Comparison of ENCODE assay signal across 8 cellular contexts in the genomic region with DNA sequence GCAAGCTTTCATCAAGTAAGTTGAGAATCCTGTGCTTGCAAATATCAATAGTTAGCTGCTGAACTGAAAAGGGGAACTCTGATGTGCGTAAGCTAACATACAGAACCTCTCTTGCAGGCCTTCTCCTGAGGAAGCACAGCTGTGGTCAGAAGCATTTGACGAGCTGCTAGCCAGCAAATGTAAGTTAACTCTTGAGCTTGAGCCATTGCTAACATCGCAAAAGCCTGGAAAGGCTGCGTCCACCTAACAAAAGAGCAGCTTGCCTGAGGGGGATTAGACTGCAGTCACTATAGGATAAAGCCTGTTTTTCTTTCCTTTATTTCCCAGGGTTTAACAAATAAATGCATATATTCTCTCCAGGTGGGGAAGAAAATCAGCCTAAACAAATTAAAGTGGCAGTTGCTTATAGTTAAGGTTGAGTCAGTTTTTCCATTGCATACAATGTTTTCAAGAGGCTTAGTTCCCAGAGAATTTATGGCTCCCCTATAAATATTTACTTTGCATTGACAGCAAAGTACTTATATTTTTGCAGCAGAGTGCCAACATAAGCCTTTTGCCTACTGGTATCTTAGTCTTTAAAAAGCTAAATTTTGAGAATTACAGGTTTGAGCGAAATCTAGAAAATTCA. TPM values are rescaled to one million over a fixed set of nuclear protein-coding genes. Genes with fewer than 3 reads are reported as not detected.
DNase-seq lines count a peak whose midpoint lies in the region; ATAC-seq and TF ChIP-seq lines count a peak whose summit lies in the region.

No MANE protein-coding gene starts in this region.

- H3K27ac ChIP-seq in CD8-positive, alpha-beta memory T cell (ENCODE audit: low read depth, low read length): no peak overlapping the region
- no peak overlapping the region for H3K27ac ChIP-seq in PC-9

- peaks cover 0 to 6% of the 10 kb centered on the region in 2 donors for H3K27me3 Mint-ChIP-seq in CD8-positive, alpha-beta memory T cell
- no peaks in the 10 kb centered on the region for H3K27me3 Mint-ChIP-seq in dendritic cell treated with granulocyte-macrophage colony-stimulating factor and Interleukin-4, amounts not matched to agents 40 ng/mL and 50 ng/mL, for 4 days
- no peaks in the 10 kb centered on the region for H3K27me3 Mint-ChIP-seq in natural killer cell (ENCODE audit: low read depth in 2 of 2)

- CTCF ChIA-PET in CD8-positive, alpha-beta memory T cell (lab: Charles Lee): interaction anchor here (0.6 to 2.0 kb wide), 2 partner anchors 209 to 313 kb away, joined by 3 to 7 read pairs; no protein-coding TSS in a partner anchor
- CTCF ChIA-PET in PC-9 (lab: Charles Lee): no interaction called here

- H3K27ac Mint-ChIP-seq in CD8-positive, alpha-beta memory T cell: peak overlapping the region in 2 of 8 donors; percentile 64 to 98
- peak overlapping the region; percentile 90 for H3K27ac Mint-ChIP-seq in dendritic cell treated with granulocyte-macrophage colony-stimulating factor and Interleukin-4, amounts not matched to agents 40 ng/mL and 50 ng/mL, for 4 days
- peak overlapping the region in 1 of 2 donors; percentile 99 for H3K27ac Mint-ChIP-seq in natural killer cell

- ATAC-seq in GM21576 (IDR thresholded peaks at IDR 0.05; ENCODE audit: unreplicated experiment) (peak; percentile 24), natural killer cell (no peak), HG03439 (IDR thresholded peaks at IDR 0.05; ENCODE audit: unreplicated experiment) (no peak)

- H3K9me2 ChIP-seq in PC-9 (ENCODE audit: insufficient read depth): no peaks in the 10 kb centered on the region

- no peak overlapping the region for H3K4me2 ChIP-seq in PC-9

- H2AFZ ChIP-seq in PC-9: no peak overlapping the region

- DNase-seq in CD8-positive, alpha-beta memory T cell: no peak
- peak; percentile 89 for DNase-seq in NOMO-1 treated with DMSO at 0.1 percent for 48 hours (lab: John Stamatoyannopoulos, UW; ENCODE audit: unreplicated experiment)
- DNase-seq in natural killer cell: no peak
- no peak for DNase-seq in PC-9
- DNase-seq in occipital lobe (lab: John Stamatoyannopoulos, UW): no peak

- TF ChIP-seq CTCF in natural killer cell (IDR thresholded peaks at IDR 0.05): no peak
- no peak for TF ChIP-seq CTCF in PC-9 (conservative IDR thresholded peaks at IDR 0.05)

- intact Hi-C loops in dendritic cell treated with granulocyte-macrophage colony-stimulating factor and Interleukin-4, amounts not matched to agents 40 ng/mL and 50 ng/mL, for 4 days (cut with micrococcal nuclease): loop anchor here (1.0 to 10.0 kb wide), 3 partner anchors 64 to 297 kb away; a partner anchor contains a TSS
- intact Hi-C loops in natural killer cell (cut with micrococcal nuclease) (no loop called here), PC-9 (cut with micrococcal nuclease; ENCODE audit: unreplicated experiment) (no loop called here)

- peaks cover 39 to 56% (median 44%) of the 10 kb centered on the region in 3 donors for H3K4me1 Mint-ChIP-seq in CD8-positive, alpha-beta memory T cell
- H3K4me1 Mint-ChIP-seq in dendritic cell treated with granulocyte-macrophage colony-stimulating factor and Interleukin-4, amounts not matched to agents 40 ng/mL and 50 ng/mL, for 4 days (ENCODE audit: low read depth): peaks cover 52% of the 10 kb centered on the region
- H3K4me1 Mint-ChIP-seq in natural killer cell: peaks cover 36 to 39% of the 10 kb centered on the region in 2 donors

- H4K20me1 ChIP-seq in PC-9 (ENCODE audit: insufficient read depth): no peaks in the 10 kb centered on the region

- peak overlapping the region; percentile 92 to 99 (median 98) for H3K4me3 Mint-ChIP-seq in CD8-positive, alpha-beta memory T cell
- peak overlapping the region; percentile 93 for H3K4me3 Mint-ChIP-seq in dendritic cell treated with granulocyte-macrophage colony-stimulating factor and Interleukin-4, amounts not matched to agents 40 ng/mL and 50 ng/mL, for 4 days
- peak overlapping the region; percentile 100 for H3K4me3 Mint-ChIP-seq in natural killer cell

- H3K4me3 ChIP-seq in CD8-positive, alpha-beta memory T cell (ENCODE audit: low read length): no peak overlapping the region
- no peak overlapping the region for H3K4me3 ChIP-seq in PC-9

- H3K36me3 ChIP-seq in CD8-positive, alpha-beta memory T cell (ENCODE audit: insufficient read depth, low read length): no peaks in the 10 kb centered on the region
- H3K36me3 ChIP-seq in PC-9 (ENCODE audit: low read depth): no peaks in the 10 kb centered on the region

- BruUV-seq in PC-9 (replicated peaks; lab: Mats Ljungman, UMichigan): no TSS peak

- H3F3A ChIP-seq in PC-9 (ENCODE audit: insufficient read depth, low read depth): no peaks in the 10 kb centered on the region

- POLR2A ChIA-PET in CD8-positive, alpha-beta memory T cell (lab: Charles Lee): interaction anchor here (6.0 kb wide), 1 partner anchor 248 kb away, joined by 44 read pairs; a partner anchor contains a TSS
- POLR2A ChIA-PET in PC-9 (lab: Charles Lee; ENCODE audit: unreplicated experiment): interaction anchor here (0.6 kb wide), 1 partner anchor 241 kb away, joined by 3 read pairs; no protein-coding TSS in a partner anchor

- peaks cover 23% of the 10 kb centered on the region for H3K4me1 ChIP-seq in CD8-positive, alpha-beta memory T cell (ENCODE audit: insufficient read depth, low read length)
- peaks cover 17% of the 10 kb centered on the region for H3K4me1 ChIP-seq in PC-9 (replicated peaks; ENCODE audit: insufficient read depth)

- no peaks in the 10 kb centered on the region for H3K79me2 ChIP-seq in PC-9 (ENCODE audit: low read depth)

- H3K9me3 Mint-ChIP-seq in CD8-positive, alpha-beta memory T cell: no peaks in the 10 kb centered on the region
- H3K9me3 Mint-ChIP-seq in dendritic cell treated with granulocyte-macrophage colony-stimulating factor and Interleukin-4, amounts not matched to agents 40 ng/mL and 50 ng/mL, for 4 days: no peaks in the 10 kb centered on the region
- no peaks in the 10 kb centered on the region for H3K9me3 Mint-ChIP-seq in natural killer cell

- no peaks in the 10 kb centered on the region for H3K27me3 ChIP-seq in CD8-positive, alpha-beta memory T cell (ENCODE audit: insufficient read depth, low read length, poor library complexity, severe bottlenecking)
- H3K27me3 ChIP-seq in PC-9 (ENCODE audit: insufficient read depth, low read depth): no peaks in the 10 kb centered on the region

- peaks cover 0 to 40% (median 5%) of the 10 kb centered on the region in 3 donors for H3K36me3 Mint-ChIP-seq in CD8-positive, alpha-beta memory T cell
- H3K36me3 Mint-ChIP-seq in dendritic cell treated with granulocyte-macrophage colony-stimulating factor and Interleukin-4, amounts not matched to agents 40 ng/mL and 50 ng/mL, for 4 days (ENCODE audit: low read depth): peaks cover 29% of the 10 kb centered on the region
- H3K36me3 Mint-ChIP-seq in natural killer cell: peaks cover 12% of the 10 kb centered on the region

- no peaks in the 10 kb centered on the region for H3K9me3 ChIP-seq in CD8-positive, alpha-beta memory T cell (ENCODE audit: low read length)
- no peaks in the 10 kb centered on the region for H3K9me3 ChIP-seq in PC-9 (ENCODE audit: insufficient read depth, low read depth)

RNA-seq across cellular contexts. Expression of a gene that starts 1.5 kb away (rescaled TPM):
- total RNA-seq in CD8-positive, alpha-beta memory T cell: 10 to 100 TPM in 1 of 2 experiments, 1 to 10 TPM in 1; 9.4 to 10.7 TPM
- polyA plus RNA-seq in CD8-positive, alpha-beta memory T cell: 86.3 TPM
- total RNA-seq in natural killer cell: 100 to 1,000 TPM; 117 to 268 (median 154) TPM
- 0.50 and 1.4 TPM in 2 replicates for total RNA-seq in PC-9 (2021)
- 23.2 TPM for total RNA-seq in occipital lobe
